Comparison of ENCODE assay signal across 1 cellular context in the genomic region with DNA sequence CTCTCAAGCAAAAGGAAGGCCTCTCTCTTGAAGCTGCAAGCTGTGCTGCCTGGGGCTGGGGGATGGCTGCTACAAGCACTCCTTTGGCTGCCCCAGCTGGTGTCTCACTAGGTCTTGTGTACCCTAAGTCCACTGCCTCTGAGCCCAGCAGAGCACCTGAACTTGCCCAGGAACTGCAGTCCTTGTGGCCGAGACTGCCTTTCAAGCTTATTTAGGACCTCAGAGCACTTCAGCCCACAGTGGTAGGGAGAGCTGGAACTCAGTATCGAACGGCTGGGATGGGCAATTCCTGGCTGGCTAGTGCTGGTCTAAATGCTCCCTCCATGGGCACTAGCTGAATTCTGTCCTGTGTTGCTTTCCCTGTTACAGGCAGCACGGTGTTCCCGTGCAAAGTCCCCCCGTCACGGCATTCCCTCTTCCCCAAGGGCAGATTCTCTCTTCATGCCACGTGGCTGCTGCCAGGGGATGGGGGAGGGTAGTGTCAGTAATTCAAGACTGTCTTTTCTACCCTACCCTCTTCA.
TF ChIP-seq lines count a peak whose summit lies in the region.

No MANE protein-coding gene starts in this region.

TF ChIP-seq in K562, 482 proteins besides CTCF, POLR2A, EP300 and RAD21:
- TF ChIP-seq, protein P1, sequence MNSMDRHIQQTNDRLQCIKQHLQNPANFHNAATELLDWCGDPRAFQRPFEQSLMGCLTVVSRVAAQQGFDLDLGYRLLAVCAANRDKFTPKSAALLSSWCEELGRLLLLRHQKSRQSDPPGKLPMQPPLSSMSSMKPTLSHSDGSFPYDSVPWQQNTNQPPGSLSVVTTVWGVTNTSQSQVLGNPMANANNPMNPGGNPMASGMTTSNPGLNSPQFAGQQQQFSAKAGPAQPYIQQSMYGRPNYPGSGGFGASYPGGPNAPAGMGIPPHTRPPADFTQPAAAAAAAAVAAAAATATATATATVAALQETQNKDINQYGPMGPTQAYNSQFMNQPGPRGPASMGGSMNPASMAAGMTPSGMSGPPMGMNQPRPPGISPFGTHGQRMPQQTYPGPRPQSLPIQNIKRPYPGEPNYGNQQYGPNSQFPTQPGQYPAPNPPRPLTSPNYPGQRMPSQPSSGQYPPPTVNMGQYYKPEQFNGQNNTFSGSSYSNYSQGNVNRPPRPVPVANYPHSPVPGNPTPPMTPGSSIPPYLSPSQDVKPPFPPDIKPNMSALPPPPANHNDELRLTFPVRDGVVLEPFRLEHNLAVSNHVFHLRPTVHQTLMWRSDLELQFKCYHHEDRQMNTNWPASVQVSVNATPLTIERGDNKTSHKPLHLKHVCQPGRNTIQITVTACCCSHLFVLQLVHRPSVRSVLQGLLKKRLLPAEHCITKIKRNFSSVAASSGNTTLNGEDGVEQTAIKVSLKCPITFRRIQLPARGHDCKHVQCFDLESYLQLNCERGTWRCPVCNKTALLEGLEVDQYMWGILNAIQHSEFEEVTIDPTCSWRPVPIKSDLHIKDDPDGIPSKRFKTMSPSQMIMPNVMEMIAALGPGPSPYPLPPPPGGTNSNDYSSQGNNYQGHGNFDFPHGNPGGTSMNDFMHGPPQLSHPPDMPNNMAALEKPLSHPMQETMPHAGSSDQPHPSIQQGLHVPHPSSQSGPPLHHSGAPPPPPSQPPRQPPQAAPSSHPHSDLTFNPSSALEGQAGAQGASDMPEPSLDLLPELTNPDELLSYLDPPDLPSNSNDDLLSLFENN (IDR thresholded peaks at IDR 0.05; ENCODE audit: low read depth in 2 of 2, low read length in 2 of 2): no peak
- TF ChIP-seq, protein P2, sequence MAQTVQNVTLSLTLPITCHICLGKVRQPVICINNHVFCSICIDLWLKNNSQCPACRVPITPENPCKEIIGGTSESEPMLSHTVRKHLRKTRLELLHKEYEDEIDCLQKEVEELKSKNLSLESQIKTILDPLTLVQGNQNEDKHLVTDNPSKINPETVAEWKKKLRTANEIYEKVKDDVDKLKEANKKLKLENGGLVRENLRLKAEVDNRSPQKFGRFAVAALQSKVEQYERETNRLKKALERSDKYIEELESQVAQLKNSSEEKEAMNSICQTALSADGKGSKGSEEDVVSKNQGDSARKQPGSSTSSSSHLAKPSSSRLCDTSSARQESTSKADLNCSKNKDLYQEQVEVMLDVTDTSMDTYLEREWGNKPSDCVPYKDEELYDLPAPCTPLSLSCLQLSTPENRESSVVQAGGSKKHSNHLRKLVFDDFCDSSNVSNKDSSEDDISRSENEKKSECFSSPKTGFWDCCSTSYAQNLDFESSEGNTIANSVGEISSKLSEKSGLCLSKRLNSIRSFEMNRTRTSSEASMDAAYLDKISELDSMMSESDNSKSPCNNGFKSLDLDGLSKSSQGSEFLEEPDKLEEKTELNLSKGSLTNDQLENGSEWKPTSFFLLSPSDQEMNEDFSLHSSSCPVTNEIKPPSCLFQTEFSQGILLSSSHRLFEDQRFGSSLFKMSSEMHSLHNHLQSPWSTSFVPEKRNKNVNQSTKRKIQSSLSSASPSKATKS (CRISPR knock-in tag; IDR thresholded peaks at IDR 0.05): no peak
- TF ChIP-seq SMARCA4 (IDR thresholded peaks at IDR 0.05) (no peak), ZNF197 (CRISPR knock-in tag; IDR thresholded peaks at IDR 0.05; ENCODE audit: low read depth) (no peak), MYBL2 (IDR thresholded peaks at IDR 0.05; ENCODE audit: low read depth) (no peak), MYBL2 (CRISPR knock-in tag; IDR thresholded peaks at IDR 0.05; ENCODE audit: borderline replicate concordance) (no peak), SNRNP70 (optimal IDR thresholded peaks at IDR 0.05; ENCODE audit: low read depth, low read length) (no peak), CAMTA2 (CRISPR knock-in tag; conservative IDR thresholded peaks at IDR 0.05) (no peak), SPI1 (IDR thresholded peaks at IDR 0.05; ENCODE audit: borderline replicate concordance, low read depth, low read length) (no peak), BRF1 (IDR thresholded peaks at IDR 0.05; ENCODE audit: borderline replicate concordance, extremely low read depth, insufficient read length) (no peak)
- TF ChIP-seq, protein P3, sequence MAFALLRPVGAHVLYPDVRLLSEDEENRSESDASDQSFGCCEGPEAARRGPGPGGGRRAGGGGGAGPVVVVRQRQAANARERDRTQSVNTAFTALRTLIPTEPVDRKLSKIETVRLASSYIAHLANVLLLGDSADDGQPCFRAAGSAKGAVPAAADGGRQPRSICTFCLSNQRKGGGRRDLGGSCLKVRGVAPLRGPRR (CRISPR knock-in tag; IDR thresholded peaks at IDR 0.05): no peak
- TF ChIP-seq, protein P4, sequence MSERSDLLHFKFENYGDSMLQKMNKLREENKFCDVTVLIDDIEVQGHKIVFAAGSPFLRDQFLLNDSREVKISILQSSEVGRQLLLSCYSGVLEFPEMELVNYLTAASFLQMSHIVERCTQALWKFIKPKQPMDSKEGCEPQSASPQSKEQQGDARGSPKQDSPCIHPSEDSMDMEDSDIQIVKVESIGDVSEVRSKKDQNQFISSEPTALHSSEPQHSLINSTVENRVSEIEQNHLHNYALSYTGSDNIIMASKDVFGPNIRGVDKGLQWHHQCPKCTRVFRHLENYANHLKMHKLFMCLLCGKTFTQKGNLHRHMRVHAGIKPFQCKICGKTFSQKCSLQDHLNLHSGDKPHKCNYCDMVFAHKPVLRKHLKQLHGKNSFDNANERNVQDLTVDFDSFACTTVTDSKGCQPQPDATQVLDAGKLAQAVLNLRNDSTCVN (CRISPR knock-in tag; IDR thresholded peaks at IDR 0.05): no peak
